In genomic region chr2:221501883-221502269, GRCh38 we compare ENCODE assay signal across 20 cellular contexts.
DNase-seq lines count a peak whose midpoint lies in the region; ATAC-seq and TF ChIP-seq lines count a peak whose summit lies in the region.
"Had no signal": no experiment of that assay in that cellular context is flagged by ENCODE, and none has a peak within 500 bp of the region (broad histone marks: within the 10 kb centered on the region; RNA-seq: fewer than 3 reads in every experiment).

No MANE protein-coding gene starts in this region.

- H3K27me3 ChIP-seq in CD4-positive, alpha-beta T cell (ENCODE audit: control insufficient read depth, insufficient read depth, low read length) = no peaks in the 10 kb centered on the region
- H3K27me3 ChIP-seq: upper lobe of left lung had no signal

- ATAC-seq in activated naive CD4-positive, alpha-beta T cell treated with anti-CD3 and anti-CD28 coated beads, Interleukin-2, amount 50 U/mL, for 72 hours = peak; percentile 16 to 60
- no peak for ATAC-seq in CD4-positive, alpha-beta T cell (ENCODE audit: poor library complexity)
- ATAC-seq: A549 had no signal

- H3K4me3 Mint-ChIP-seq in nephron progenitor cell = peak overlapping the region; percentile 48
- peak overlapping the region; percentile 32 for H3K4me3 Mint-ChIP-seq in type B pancreatic cell
- no peak overlapping the region for H3K4me3 Mint-ChIP-seq in glutamatergic neuron (ENCODE audit: unreplicated experiment)
- H3K4me3 Mint-ChIP-seq in CD4-positive, alpha-beta T cell = no peak overlapping the region
- H3K4me3 Mint-ChIP-seq: activated naive CD8-positive, alpha-beta T cell treated with anti-CD3 and anti-CD28 coated beads, Interleukin-2, amount 10 ng/mL, durations not matched to agents 7 days and 5 days; memory B cell had no signal

- DNase-seq in activated naive CD4-positive, alpha-beta T cell treated with anti-CD3 and anti-CD28 coated beads, Interleukin-2, amount 50 U/mL, for 72 hours (ENCODE audit: low spot score in 2 of 2) = no peak
- DNase-seq in activated naive CD4-positive, alpha-beta T cell treated with Interleukin-2 at 50 U/mL for 16 hours = no peak
- DNase-seq in dermis blood vessel endothelial cell (peak; percentile 15), nephron progenitor cell (no peak), type B pancreatic cell (ENCODE audit: extremely low spot score, unreplicated experiment) (no peak), glutamatergic neuron (no peak), mucosa of gallbladder (ENCODE audit: low spot score) (no peak)
- DNase-seq in CD4-positive, alpha-beta T cell = no peak
- DNase-seq: activated naive CD8-positive, alpha-beta T cell treated with anti-CD3 and anti-CD28 coated beads, Interleukin-2, amount 10 ng/mL, durations not matched to agents 7 days and 5 days; activated T-cell treated with anti-CD3 and anti-CD28 coated beads for 4 hours; CD8-positive, alpha-beta memory T cell; DND-41; MM.1S; NCI-H1930; NCI-H510A treated with DMSO at 0.1 percent for 48 hours; SHP77 treated with DMSO at 0.1 percent for 48 hours had no signal

- TF ChIP-seq CTCF in nephron progenitor cell (IDR thresholded peaks at IDR 0.05) (no peak), type B pancreatic cell (conservative IDR thresholded peaks at IDR 0.05) (no peak), glutamatergic neuron (IDR thresholded peaks at IDR 0.05; ENCODE audit: partially characterized antibody, unreplicated experiment) (no peak)
- TF ChIP-seq CTCF in CD4-positive, alpha-beta T cell (IDR thresholded peaks at IDR 0.05) = no peak

- H3K27ac ChIP-seq in CD4-positive, alpha-beta T cell (ENCODE audit: low read depth, low read length) = no peak overlapping the region
- H3K27ac ChIP-seq: A549, skin epidermis had no signal

- CTCF ChIA-PET in CD4-positive, alpha-beta T cell (lab: Charles Lee) = no interaction called here

- H3K36me3 Mint-ChIP-seq in activated naive CD4-positive, alpha-beta T cell treated with anti-CD3 and anti-CD28 coated beads, Interleukin-2, amount 50 U/mL, for 72 hours = no peaks in the 10 kb centered on the region
- H3K36me3 Mint-ChIP-seq in nephron progenitor cell (ENCODE audit: low read depth) (peaks cover 33% of the 10 kb centered on the region), type B pancreatic cell (peaks cover 23% of the 10 kb centered on the region), glutamatergic neuron (ENCODE audit: unreplicated experiment) (no peaks in the 10 kb centered on the region)
- H3K36me3 Mint-ChIP-seq in CD4-positive, alpha-beta T cell (ENCODE audit: low read depth) = peaks cover 12% of the 10 kb centered on the region
- H3K36me3 Mint-ChIP-seq: activated naive CD8-positive, alpha-beta T cell treated with anti-CD3 and anti-CD28 coated beads, Interleukin-2, amount 10 ng/mL, durations not matched to agents 7 days and 5 days had no signal

- POLR2A ChIA-PET in CD4-positive, alpha-beta T cell (lab: Charles Lee) = interaction anchor here (2.5 kb wide), 1 partner anchor 16 kb away, joined by 24 read pairs; no protein-coding TSS in a partner anchor

- H3K27me3 Mint-ChIP-seq in nephron progenitor cell (ENCODE audit: low read depth, poor library complexity) (no peaks in the 10 kb centered on the region), type B pancreatic cell (peaks cover 3% of the 10 kb centered on the region), glutamatergic neuron (ENCODE audit: unreplicated experiment) (no peaks in the 10 kb centered on the region)
- no peaks in the 10 kb centered on the region for H3K27me3 Mint-ChIP-seq in CD4-positive, alpha-beta T cell
- H3K27me3 Mint-ChIP-seq: CD8-positive, alpha-beta memory T cell; memory B cell had no signal

- no peaks in the 10 kb centered on the region for H3K9me3 ChIP-seq in CD4-positive, alpha-beta T cell (ENCODE audit: control insufficient read depth, low read length)
- H3K9me3 ChIP-seq: A549, upper lobe of left lung had no signal

- H3K27ac Mint-ChIP-seq in activated naive CD4-positive, alpha-beta T cell treated with anti-CD3 and anti-CD28 coated beads, Interleukin-2, amount 50 U/mL, for 72 hours = no peak overlapping the region
- H3K27ac Mint-ChIP-seq in nephron progenitor cell (peak overlapping the region; percentile 47), type B pancreatic cell (peak overlapping the region; percentile 49), glutamatergic neuron (ENCODE audit: unreplicated experiment) (no peak overlapping the region)
- no peak overlapping the region for H3K27ac Mint-ChIP-seq in CD4-positive, alpha-beta T cell
- H3K27ac Mint-ChIP-seq: activated naive CD8-positive, alpha-beta T cell treated with anti-CD3 and anti-CD28 coated beads, Interleukin-2, amount 10 ng/mL, durations not matched to agents 7 days and 5 days; memory B cell had no signal

- H3K4me1 Mint-ChIP-seq in nephron progenitor cell = peaks cover 53% of the 10 kb centered on the region
- H3K4me1 Mint-ChIP-seq in type B pancreatic cell (ENCODE audit: unreplicated experiment) = peaks cover 37% of the 10 kb centered on the region
- H3K4me1 Mint-ChIP-seq in glutamatergic neuron (ENCODE audit: low read depth, unreplicated experiment) = no peaks in the 10 kb centered on the region
- peaks cover 36% of the 10 kb centered on the region for H3K4me1 Mint-ChIP-seq in CD4-positive, alpha-beta T cell (ENCODE audit: low read depth)
- H3K4me1 Mint-ChIP-seq: activated naive CD8-positive, alpha-beta T cell treated with anti-CD3 and anti-CD28 coated beads, Interleukin-2, amount 10 ng/mL, durations not matched to agents 7 days and 5 days had no signal

- intact Hi-C loops in CD4-positive, alpha-beta T cell (cut with DNase I, micrococcal nuclease) = loop anchor here in 1 of 2 experiments (5.0 kb wide), 1 partner anchor 70 kb away; the partner anchor contains the start of gene EPHA4

- no peaks in the 10 kb centered on the region for H3K9me3 Mint-ChIP-seq in activated naive CD4-positive, alpha-beta T cell treated with anti-CD3 and anti-CD28 coated beads, Interleukin-2, amount 50 U/mL, for 72 hours
- H3K9me3 Mint-ChIP-seq in nephron progenitor cell (no peaks in the 10 kb centered on the region), type B pancreatic cell (no peaks in the 10 kb centered on the region), glutamatergic neuron (ENCODE audit: unreplicated experiment) (no peaks in the 10 kb centered on the region)
- no peaks in the 10 kb centered on the region for H3K9me3 Mint-ChIP-seq in CD4-positive, alpha-beta T cell
- H3K9me3 Mint-ChIP-seq: activated naive CD8-positive, alpha-beta T cell treated with anti-CD3 and anti-CD28 coated beads, Interleukin-2, amount 10 ng/mL, durations not matched to agents 7 days and 5 days; CD8-positive, alpha-beta memory T cell; memory B cell had no signal

Comparison
In these comparisons a context has a peak if more than half of its experiments do, and no peak if none do; other contexts are left out.
1. H3K27ac Mint-ChIP-seq: peak in nephron progenitor cell (single experiment) and type B pancreatic cell (single experiment); none in activated naive CD4-positive, alpha-beta T cell treated with anti-CD3 and anti-CD28 coated beads, Interleukin-2, amount 50 U/mL, for 72 hours (0 of 2), glutamatergic neuron (single experiment) and CD4-positive, alpha-beta T cell (single experiment).
2. H3K4me3 Mint-ChIP-seq: peak in nephron progenitor cell (single experiment) and type B pancreatic cell (single experiment); none in glutamatergic neuron (single experiment) and CD4-positive, alpha-beta T cell (single experiment).